18 cellular contexts compared by ENCODE assay signal in the genomic region with DNA sequence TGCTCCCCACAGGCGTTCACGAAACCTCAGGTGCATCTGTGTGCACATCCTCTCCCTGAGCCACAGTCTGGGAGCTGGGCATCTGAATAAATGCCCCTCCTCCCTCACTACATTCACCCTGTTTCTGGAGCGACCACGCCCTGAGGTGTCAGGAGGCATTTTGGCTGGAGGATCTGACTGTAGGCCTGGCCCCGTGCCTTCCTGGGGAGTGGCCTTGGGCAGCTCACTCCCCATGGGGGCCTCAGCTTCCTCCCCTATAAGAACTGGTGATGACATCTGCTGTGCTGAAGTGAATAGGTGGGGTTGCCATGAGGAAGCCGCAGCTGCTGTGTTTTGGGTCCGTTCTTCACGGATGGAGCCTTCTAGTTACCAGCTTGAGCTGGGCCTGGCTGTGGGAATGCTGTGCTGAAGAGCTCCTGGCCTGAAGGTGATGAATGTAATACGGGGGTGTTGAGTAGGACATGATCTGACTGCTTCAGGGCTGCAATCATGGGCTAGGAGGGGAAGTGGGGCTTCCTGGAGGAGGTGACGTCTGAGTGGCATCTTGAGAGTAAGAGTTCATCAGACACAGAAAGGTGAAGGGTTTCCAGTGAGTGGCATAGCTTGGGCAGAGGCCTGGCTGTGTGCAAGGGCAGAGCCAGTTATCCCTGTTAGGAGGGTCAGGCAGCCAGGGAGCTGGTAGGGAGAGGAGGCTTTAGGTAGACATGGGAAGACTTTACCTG. TPM values are rescaled to one million over a fixed set of nuclear protein-coding genes. Genes with fewer than 3 reads are reported as not detected.
DNase-seq lines count a peak whose midpoint lies in the region; ATAC-seq and TF ChIP-seq lines count a peak whose summit lies in the region.
"Had no signal": no experiment of that assay in that cellular context is flagged by ENCODE, and none has a peak within 500 bp of the region (broad histone marks: within the 10 kb centered on the region; RNA-seq: fewer than 3 reads in every experiment).

No MANE protein-coding gene starts in this region.

- no peak for TF ChIP-seq EP300 in suprapubic skin (IDR thresholded peaks at IDR 0.05)

- H3T11ph ChIP-seq in H9 (ENCODE audit: low read length) = no peak overlapping the region

- no peak overlapping the region for H3K4ac ChIP-seq in H9 (ENCODE audit: low read depth, low read length)
- H3K4ac ChIP-seq in neuronal stem cell (ENCODE audit: low read length) = no peak overlapping the region

- intact Hi-C loops in prostate gland (cut with DNase I) = no loop called here

- peak; percentile 63 for ATAC-seq in esophagus mucosa
- ATAC-seq: activated T-helper 17 cell treated with anti-CD3 and anti-CD28 coated beads, Interleukin-2, amount 50 U/mL, for 72 hours; gastrocnemius medialis had no signal

- H3K4me2 ChIP-seq in H9 (ENCODE audit: insufficient read depth, insufficient read length, low read length) (no peak overlapping the region), neuronal stem cell (ENCODE audit: insufficient read depth, low read length, poor library complexity, severe bottlenecking) (no peak overlapping the region)

- no peak overlapping the region for H4K5ac ChIP-seq in H9 (ENCODE audit: insufficient read length, low read depth, low read length)

- peaks cover 3 to 68% of the 10 kb centered on the region in 2 donors for H3K36me3 ChIP-seq in neuronal stem cell (replicated peaks in 1 of 2; ENCODE audit: control insufficient read depth in 2 of 2, insufficient read depth in 2 of 2, low read length in 2 of 2)
- H3K36me3 ChIP-seq in suprapubic skin = no peaks in the 10 kb centered on the region
- no peaks in the 10 kb centered on the region for H3K36me3 ChIP-seq in prostate gland
- H3K36me3 ChIP-seq: gastrocnemius medialis had no signal

- H3K4me3 ChIP-seq in neuronal stem cell (ENCODE audit: low read length in 2 of 2) (no peak overlapping the region), suprapubic skin (no peak overlapping the region), prostate gland (no peak overlapping the region)
- H3K4me3 ChIP-seq: gastrocnemius medialis had no signal

- H2BK15ac ChIP-seq in H9 (ENCODE audit: low read depth, low read length) (no peak overlapping the region), neuronal stem cell (ENCODE audit: low read length) (no peak overlapping the region)

- no peak overlapping the region for H2AK5ac ChIP-seq in H9 (ENCODE audit: insufficient read length, low read length)
- H2AK5ac ChIP-seq in neuronal stem cell (ENCODE audit: low read depth, low read length) = peak overlapping the region; percentile 10

- H2BK120ac ChIP-seq in H9 (ENCODE audit: low read depth, low read length, poor library complexity, severe bottlenecking) = no peak overlapping the region
- no peak overlapping the region for H2BK120ac ChIP-seq in neuronal stem cell (ENCODE audit: low read depth, low read length)

- no peak overlapping the region for H4K8ac ChIP-seq in H9 (replicated peaks; ENCODE audit: insufficient read length, low read depth, low read length)
- H4K8ac ChIP-seq in neuronal stem cell (ENCODE audit: low read depth, low read length) = no peak overlapping the region

- H3K27ac Mint-ChIP-seq in H9 = peak overlapping the region; percentile 38 to 76 (median 72); a peak in 6 of 7 replicates
- H3K27ac Mint-ChIP-seq: activated T-helper 17 cell treated with anti-CD3 and anti-CD28 coated beads, Interleukin-2, amount 50 U/mL, for 72 hours; CD4-positive, alpha-beta T cell; stimulated activated naive CD8-positive, alpha-beta T cell treated with anti-CD3 and anti-CD28 coated beads, Interleukin-15, Interleukin-2, amounts not matched to agents 100 ng/mL and 50 ng/mL, for 24 hours; T-helper 2 cell treated with Interferon-gamma antibody and Interleukin-4, amounts not matched to agents 5 μg/mL and 100 μg/mL, for 36 hours had no signal

- no peak for DNase-seq in H9
- DNase-seq in NOMO-1 (lab: John Stamatoyannopoulos, UW; ENCODE audit: unreplicated experiment in 2 of 2) = peak; percentile 92 to 95
- no peak for DNase-seq in neuronal stem cell (ENCODE audit: low spot score)
- DNase-seq in stimulated activated naive CD4-positive, alpha-beta T cell treated with Interleukin-2 at 50 U/mL for 16 hours (lab: John Stamatoyannopoulos, UW) = no peak
- no peak for DNase-seq in suprapubic skin (ENCODE audit: low spot score in 2 of 2)
- no peak for DNase-seq in prostate gland (ENCODE audit: low spot score)
- DNase-seq in GM13976 (ENCODE audit: low spot score) = no peak
- DNase-seq: activated CD4-positive, alpha-beta T cell treated with anti-CD3 and anti-CD28 coated beads, Interleukin-2, amount 50 U/mL, for 4 hours; CD4-positive, alpha-beta T cell; dermis blood vessel endothelial cell; gastrocnemius medialis; HCEC 1CT; islet precursor cell; NCI-H345 had no signal

- H3K14ac ChIP-seq in H9 (ENCODE audit: insufficient read depth, low read length) = peak overlapping the region; percentile 17; the same call in 1 of the 2 replicates
- H3K14ac ChIP-seq in neuronal stem cell (ENCODE audit: low read length) = no peak overlapping the region

- no peak overlapping the region for H2AFZ ChIP-seq in H9 (ENCODE audit: low read length)
- no peak overlapping the region for H2AFZ ChIP-seq in neuronal stem cell (ENCODE audit: low read length)

- H3K4me1 ChIP-seq in H9 (ENCODE audit: insufficient read depth, low read length) (peaks cover 9% of the 10 kb centered on the region; the same call in 1 of the 2 replicates), neuronal stem cell (ENCODE audit: control insufficient read depth in 2 of 2, insufficient read depth in 1 of 2, low read depth in 1 of 2, low read length in 2 of 2) (peaks cover 13 to 45% of the 10 kb centered on the region in 2 donors), suprapubic skin (peaks cover 33% of the 10 kb centered on the region), prostate gland (replicated peaks) (no peaks in the 10 kb centered on the region)

- no peak overlapping the region for H3K56ac ChIP-seq in H9 (ENCODE audit: insufficient read length, low read depth, low read length)

- H3K9ac ChIP-seq in H9 (ENCODE audit: extremely low read depth, insufficient read length, low read length) (no peak overlapping the region), neuronal stem cell (ENCODE audit: low read depth, low read length, poor library complexity) (peak overlapping the region; percentile 85)

- H3K27me3 Mint-ChIP-seq in H9 (ENCODE audit: low read depth) = no peaks in the 10 kb centered on the region
- H3K27me3 Mint-ChIP-seq: activated T-helper 17 cell treated with anti-CD3 and anti-CD28 coated beads, Interleukin-2, amount 50 U/mL, for 72 hours; CD4-positive, alpha-beta T cell; stimulated activated naive CD8-positive, alpha-beta T cell treated with anti-CD3 and anti-CD28 coated beads, Interleukin-15, Interleukin-2, amounts not matched to agents 100 ng/mL and 50 ng/mL, for 24 hours had no signal

- H3K79me2 ChIP-seq in H9 (ENCODE audit: insufficient read depth, low read length) = peaks cover 5% of the 10 kb centered on the region; the same call in 1 of the 2 replicates

- H3K23me2 ChIP-seq in H9 (ENCODE audit: insufficient read length, low read depth, low read length, poor library complexity, severe bottlenecking) = no peaks in the 10 kb centered on the region

- no peak overlapping the region for H3K4me3 Mint-ChIP-seq in H9
- H3K4me3 Mint-ChIP-seq: activated T-helper 17 cell treated with anti-CD3 and anti-CD28 coated beads, Interleukin-2, amount 50 U/mL, for 72 hours; CD4-positive, alpha-beta T cell; stimulated activated naive CD8-positive, alpha-beta T cell treated with anti-CD3 and anti-CD28 coated beads, Interleukin-15, Interleukin-2, amounts not matched to agents 100 ng/mL and 50 ng/mL, for 24 hours; T-helper 2 cell treated with Interferon-gamma antibody and Interleukin-4, amounts not matched to agents 5 μg/mL and 100 μg/mL, for 36 hours had no signal

- no peaks in the 10 kb centered on the region for H3K9me3 ChIP-seq in H9 (ENCODE audit: control insufficient read depth, low read depth, low read length)
- no peaks in the 10 kb centered on the region for H3K9me3 ChIP-seq in neuronal stem cell (replicated peaks in 1 of 2; ENCODE audit: control insufficient read depth in 2 of 2, insufficient read depth in 1 of 2, low read depth in 1 of 2, low read length in 2 of 2)
- H3K9me3 ChIP-seq in suprapubic skin = no peaks in the 10 kb centered on the region
- H3K9me3 ChIP-seq in prostate gland = no peaks in the 10 kb centered on the region
- H3K9me3 ChIP-seq: gastrocnemius medialis had no signal

- H2BK20ac ChIP-seq in H9 (ENCODE audit: low read depth, low read length, poor library complexity, severe bottlenecking) = no peak overlapping the region

- H3K18ac ChIP-seq in H9 (ENCODE audit: insufficient read length, low read depth, low read length) (no peak overlapping the region), neuronal stem cell (ENCODE audit: low read length) (peak overlapping the region; percentile 65)

- H2BK5ac ChIP-seq in H9 (ENCODE audit: insufficient read length, low read length) = no peak overlapping the region
- peak overlapping the region; percentile 16 for H2BK5ac ChIP-seq in neuronal stem cell (ENCODE audit: low read length)

- in situ Hi-C loops in GM13976 (cut with MboI; ENCODE audit: low sequenced_read_pairs, unreplicated experiment) = no loop called here

- H3K23ac ChIP-seq in H9 (ENCODE audit: insufficient read length, low read depth, low read length) (no peak overlapping the region), neuronal stem cell (ENCODE audit: low read depth, low read length, poor library complexity) (peak overlapping the region; percentile 45)

- H3K79me1 ChIP-seq in H9 (ENCODE audit: insufficient read depth, low read depth, low read length, poor library complexity, severe bottlenecking) (peaks cover 3% of the 10 kb centered on the region), neuronal stem cell (ENCODE audit: low read depth, low read length) (peaks cover 25% of the 10 kb centered on the region)

- H4K91ac ChIP-seq in H9 (ENCODE audit: insufficient read length, low read depth, low read length) (no peak overlapping the region), neuronal stem cell (ENCODE audit: low read depth, low read length, poor library complexity) (no peak overlapping the region)

- peaks cover 0 to 21% (median 0%) of the 10 kb centered on the region in 3 experiments; a peak in 4 of 7 replicates for H3K36me3 Mint-ChIP-seq in H9 (ENCODE audit: insufficient read depth in 1 of 3, low read depth in 3 of 3)

- no peak for TF ChIP-seq POLR2A in suprapubic skin (IDR thresholded peaks at IDR 0.05)
- TF ChIP-seq POLR2A in prostate gland (IDR thresholded peaks at IDR 0.05) = no peak

- H3K9me3 Mint-ChIP-seq in H9 = no peaks in the 10 kb centered on the region
- H3K9me3 Mint-ChIP-seq: activated T-helper 17 cell treated with anti-CD3 and anti-CD28 coated beads, Interleukin-2, amount 50 U/mL, for 72 hours; CD4-positive, alpha-beta T cell; stimulated activated naive CD8-positive, alpha-beta T cell treated with anti-CD3 and anti-CD28 coated beads, Interleukin-15, Interleukin-2, amounts not matched to agents 100 ng/mL and 50 ng/mL, for 24 hours; T-helper 2 cell treated with Interferon-gamma antibody and Interleukin-4, amounts not matched to agents 5 μg/mL and 100 μg/mL, for 36 hours had no signal

- H3K4me1 Mint-ChIP-seq in H9 = peaks cover 83 to 94% of the 10 kb centered on the region in 2 experiments
- H3K4me1 Mint-ChIP-seq: activated T-helper 17 cell treated with anti-CD3 and anti-CD28 coated beads, Interleukin-2, amount 50 U/mL, for 72 hours had no signal

- H4K20me1 ChIP-seq in H9 (ENCODE audit: control insufficient read depth, insufficient read depth, insufficient read length) = peaks cover 4% of the 10 kb centered on the region

- H2BK12ac ChIP-seq in H9 (ENCODE audit: insufficient read length, low read depth, low read length) (no peak overlapping the region), neuronal stem cell (ENCODE audit: low read length) (no peak overlapping the region)

- H3K27ac ChIP-seq in H9 (ENCODE audit: insufficient read length, low read depth, low read length) (no peak overlapping the region), neuronal stem cell (replicated peaks; ENCODE audit: low read length) (no peak overlapping the region), suprapubic skin (no peak overlapping the region), prostate gland (no peak overlapping the region)
- H3K27ac ChIP-seq: gastrocnemius medialis had no signal

- WGBS in H9 (ENCODE audit: extremely low coverage, insufficient read length, low lambda C conversion rate) = no CpG with 5 or more reads among the region's 10 CpGs
- no CpG with 5 or more reads among the region's 10 CpGs for WGBS in neuronal stem cell (ENCODE audit: extremely low coverage in 2 of 2, insufficient read length in 2 of 2, insufficient replicate concordance in 1 of 2), 2 donors
- 66% methylated on average over 10 of the region's 10 CpGs for WGBS in suprapubic skin
- 83% methylated on average over 10 of the region's 10 CpGs for WGBS in prostate gland

- TF ChIP-seq CTCF in H9 (conservative IDR thresholded peaks at IDR 0.05) (no peak), suprapubic skin (IDR thresholded peaks at IDR 0.05) (no peak), prostate gland (IDR thresholded peaks at IDR 0.05) (no peak), GM13976 (IDR thresholded peaks at IDR 0.05; ENCODE audit: borderline replicate concordance, control extremely low read depth, extremely low read depth, insufficient read depth, missing control alignments) (no peak)

- no peaks in the 10 kb centered on the region for H3K27me3 ChIP-seq in H9 (ENCODE audit: insufficient read depth, low read length)
- no peaks in the 10 kb centered on the region for H3K27me3 ChIP-seq in neuronal stem cell (ENCODE audit: control insufficient read depth in 3 of 3, insufficient read depth in 3 of 3, low read depth in 1 of 3, low read length in 3 of 3)
- no peaks in the 10 kb centered on the region for H3K27me3 ChIP-seq in suprapubic skin
- H3K27me3 ChIP-seq in prostate gland (replicated peaks; ENCODE audit: insufficient read depth) = no peaks in the 10 kb centered on the region
- H3K27me3 ChIP-seq: gastrocnemius medialis had no signal

RNA-seq across cellular contexts. Expression of a gene that starts 58.2 kb away (rescaled TPM):
- total RNA-seq in H9 (2021) (56.7 and 59.3 TPM in 2 replicates), esophagus mucosa (0.72 TPM), suprapubic skin (1 to 10 TPM; 1.9 to 7.9 (median 5.5) TPM), prostate gland (10 to 100 TPM in 1 of 2 donors, 1 to 10 TPM in 1; 3.8 to 16.4 TPM)
- 26.2 TPM for polyA plus RNA-seq in neuronal stem cell (2013, experiment 1 of 2)
- 27.3 TPM for polyA plus RNA-seq in neuronal stem cell (2013, experiment 2 of 2)
- total RNA-seq: activated T-helper 17 cell treated with anti-CD3 and anti-CD28 coated beads, Interleukin-2, amount 50 U/mL, for 72 hours; CD4-positive, alpha-beta T cell had no signal

Comparison
In these comparisons a context has a peak if more than half of its experiments do, and no peak if none do; other contexts are left out.
1. DNase-seq: peak in NOMO-1 (2 of 2); none in H9 (single experiment), neuronal stem cell (single experiment), stimulated activated naive CD4-positive, alpha-beta T cell treated with Interleukin-2 at 50 U/mL for 16 hours (single experiment), suprapubic skin (0 of 2), prostate gland (single experiment) and GM13976 (single experiment).